1 cellular context compared by ENCODE assay signal in the genomic region with DNA sequence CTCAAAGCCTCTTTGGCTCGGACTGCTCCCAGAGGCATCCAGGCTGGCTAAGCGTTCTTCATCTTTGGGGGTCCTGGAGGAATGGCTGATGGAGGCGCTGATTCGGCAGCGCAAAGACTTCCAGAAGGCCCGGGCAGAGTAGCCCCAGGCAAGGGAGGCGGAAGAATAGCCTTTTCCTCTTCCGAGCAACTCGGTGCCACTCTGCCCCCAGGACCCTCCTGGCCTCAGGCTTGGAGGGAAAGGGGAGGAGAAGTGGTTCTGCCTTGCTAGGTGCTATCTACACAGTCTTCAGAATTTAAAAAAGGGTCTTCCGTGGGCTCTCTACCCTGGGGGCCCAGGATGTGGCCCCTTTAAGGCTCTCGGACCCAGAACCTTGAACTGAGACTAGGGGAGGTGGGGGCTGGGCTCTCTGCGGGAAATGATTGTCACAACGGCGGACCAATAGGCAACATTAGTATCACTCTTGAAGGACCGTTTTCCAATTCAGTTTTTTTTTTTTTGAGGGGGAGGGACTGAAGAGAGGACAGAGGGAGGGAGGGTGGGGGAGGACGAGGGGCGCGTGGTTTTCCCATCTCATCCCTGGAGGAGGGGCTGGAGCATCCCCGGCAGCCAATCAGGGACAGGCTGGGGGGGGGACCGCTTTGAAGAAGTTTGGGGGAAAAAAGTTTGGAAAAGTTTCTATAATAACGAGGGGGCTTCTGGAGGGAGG.
A peak's percentile ranks its signal among the peaks of the same experiment; 100 is the strongest.
TF ChIP-seq lines count a peak whose summit lies in the region.

A gene (plus strand): TSS at position 679 of the 709 bp plus-strand sequence. CDS start 157 bp downstream, outside the sequence.

TF ChIP-seq in HepG2, 621 proteins besides CTCF, POLR2A, EP300 and RAD21 (continued from another document and continues in another):
- TF ChIP-seq, protein P1, sequence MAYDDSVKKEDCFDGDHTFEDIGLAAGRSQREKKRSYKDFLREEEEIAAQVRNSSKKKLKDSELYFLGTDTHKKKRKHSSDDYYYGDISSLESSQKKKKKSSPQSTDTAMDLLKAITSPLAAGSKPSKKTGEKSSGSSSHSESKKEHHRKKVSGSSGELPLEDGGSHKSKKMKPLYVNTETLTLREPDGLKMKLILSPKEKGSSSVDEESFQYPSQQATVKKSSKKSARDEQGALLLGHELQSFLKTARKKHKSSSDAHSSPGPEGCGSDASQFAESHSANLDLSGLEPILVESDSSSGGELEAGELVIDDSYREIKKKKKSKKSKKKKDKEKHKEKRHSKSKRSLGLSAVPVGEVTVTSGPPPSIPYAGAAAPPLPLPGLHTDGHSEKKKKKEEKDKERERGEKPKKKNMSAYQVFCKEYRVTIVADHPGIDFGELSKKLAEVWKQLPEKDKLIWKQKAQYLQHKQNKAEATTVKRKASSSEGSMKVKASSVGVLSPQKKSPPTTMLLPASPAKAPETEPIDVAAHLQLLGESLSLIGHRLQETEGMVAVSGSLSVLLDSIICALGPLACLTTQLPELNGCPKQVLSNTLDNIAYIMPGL (CRISPR knock-in tag; IDR thresholded peaks at IDR 0.05; ENCODE audit: borderline replicate concordance in 1 of 2, low read depth in 1 of 2) = no peak
- no peak for TF ChIP-seq PHF8 (CRISPR knock-in tag; IDR thresholded peaks at IDR 0.05)
- TF ChIP-seq YY1 (IDR thresholded peaks at IDR 0.05; ENCODE audit: insufficient read depth, insufficient replicate concordance, low read depth, low read length) = no peak
- peak; percentile 79 for TF ChIP-seq NFYB (CRISPR knock-in tag; IDR thresholded peaks at IDR 0.05)
- no peak for TF ChIP-seq ZBTB7A (CRISPR knock-in tag; IDR thresholded peaks at IDR 0.05)
- no peak for TF ChIP-seq ZNF841 (CRISPR knock-in tag; IDR thresholded peaks at IDR 0.05; ENCODE audit: borderline replicate concordance)
- TF ChIP-seq HMG20B (CRISPR knock-in tag; conservative IDR thresholded peaks at IDR 0.05) = no peak
- no peak for TF ChIP-seq XRCC5 (optimal IDR thresholded peaks at IDR 0.05; ENCODE audit: low read length)
- TF ChIP-seq, protein P2, sequence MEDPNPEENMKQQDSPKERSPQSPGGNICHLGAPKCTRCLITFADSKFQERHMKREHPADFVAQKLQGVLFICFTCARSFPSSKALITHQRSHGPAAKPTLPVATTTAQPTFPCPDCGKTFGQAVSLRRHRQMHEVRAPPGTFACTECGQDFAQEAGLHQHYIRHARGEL (CRISPR knock-in tag; IDR thresholded peaks at IDR 0.05) = no peak; the same call in 1 of the 2 replicates
- TF ChIP-seq ZNF547 (CRISPR knock-in tag; IDR thresholded peaks at IDR 0.05) = no peak
- TF ChIP-seq, protein P3, sequence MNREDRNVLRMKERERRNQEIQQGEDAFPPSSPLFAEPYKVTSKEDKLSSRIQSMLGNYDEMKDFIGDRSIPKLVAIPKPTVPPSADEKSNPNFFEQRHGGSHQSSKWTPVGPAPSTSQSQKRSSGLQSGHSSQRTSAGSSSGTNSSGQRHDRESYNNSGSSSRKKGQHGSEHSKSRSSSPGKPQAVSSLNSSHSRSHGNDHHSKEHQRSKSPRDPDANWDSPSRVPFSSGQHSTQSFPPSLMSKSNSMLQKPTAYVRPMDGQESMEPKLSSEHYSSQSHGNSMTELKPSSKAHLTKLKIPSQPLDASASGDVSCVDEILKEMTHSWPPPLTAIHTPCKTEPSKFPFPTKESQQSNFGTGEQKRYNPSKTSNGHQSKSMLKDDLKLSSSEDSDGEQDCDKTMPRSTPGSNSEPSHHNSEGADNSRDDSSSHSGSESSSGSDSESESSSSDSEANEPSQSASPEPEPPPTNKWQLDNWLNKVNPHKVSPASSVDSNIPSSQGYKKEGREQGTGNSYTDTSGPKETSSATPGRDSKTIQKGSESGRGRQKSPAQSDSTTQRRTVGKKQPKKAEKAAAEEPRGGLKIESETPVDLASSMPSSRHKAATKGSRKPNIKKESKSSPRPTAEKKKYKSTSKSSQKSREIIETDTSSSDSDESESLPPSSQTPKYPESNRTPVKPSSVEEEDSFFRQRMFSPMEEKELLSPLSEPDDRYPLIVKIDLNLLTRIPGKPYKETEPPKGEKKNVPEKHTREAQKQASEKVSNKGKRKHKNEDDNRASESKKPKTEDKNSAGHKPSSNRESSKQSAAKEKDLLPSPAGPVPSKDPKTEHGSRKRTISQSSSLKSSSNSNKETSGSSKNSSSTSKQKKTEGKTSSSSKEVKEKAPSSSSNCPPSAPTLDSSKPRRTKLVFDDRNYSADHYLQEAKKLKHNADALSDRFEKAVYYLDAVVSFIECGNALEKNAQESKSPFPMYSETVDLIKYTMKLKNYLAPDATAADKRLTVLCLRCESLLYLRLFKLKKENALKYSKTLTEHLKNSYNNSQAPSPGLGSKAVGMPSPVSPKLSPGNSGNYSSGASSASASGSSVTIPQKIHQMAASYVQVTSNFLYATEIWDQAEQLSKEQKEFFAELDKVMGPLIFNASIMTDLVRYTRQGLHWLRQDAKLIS (CRISPR knock-in tag; IDR thresholded peaks at IDR 0.05) = no peak
- TF ChIP-seq GFI1 (CRISPR knock-in tag; IDR thresholded peaks at IDR 0.05; ENCODE audit: borderline replicate concordance) = no peak
- TF ChIP-seq CBX1 (IDR thresholded peaks at IDR 0.05; ENCODE audit: low read depth) = no peak
- peak; percentile 27 for TF ChIP-seq MTF2 (CRISPR knock-in tag; IDR thresholded peaks at IDR 0.05; ENCODE audit: borderline replicate concordance)
- TF ChIP-seq, protein P4, sequence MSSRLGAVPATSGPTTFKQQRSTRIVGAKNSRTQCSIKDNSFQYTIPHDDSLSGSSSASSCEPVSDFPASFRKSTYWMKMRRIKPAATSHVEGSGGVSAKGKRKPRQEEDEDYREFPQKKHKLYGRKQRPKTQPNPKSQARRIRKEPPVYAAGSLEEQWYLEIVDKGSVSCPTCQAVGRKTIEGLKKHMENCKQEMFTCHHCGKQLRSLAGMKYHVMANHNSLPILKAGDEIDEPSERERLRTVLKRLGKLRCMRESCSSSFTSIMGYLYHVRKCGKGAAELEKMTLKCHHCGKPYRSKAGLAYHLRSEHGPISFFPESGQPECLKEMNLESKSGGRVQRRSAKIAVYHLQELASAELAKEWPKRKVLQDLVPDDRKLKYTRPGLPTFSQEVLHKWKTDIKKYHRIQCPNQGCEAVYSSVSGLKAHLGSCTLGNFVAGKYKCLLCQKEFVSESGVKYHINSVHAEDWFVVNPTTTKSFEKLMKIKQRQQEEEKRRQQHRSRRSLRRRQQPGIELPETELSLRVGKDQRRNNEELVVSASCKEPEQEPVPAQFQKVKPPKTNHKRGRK (CRISPR knock-in tag; IDR thresholded peaks at IDR 0.05) = no peak
- TF ChIP-seq ZIK1 (CRISPR knock-in tag; IDR thresholded peaks at IDR 0.05; ENCODE audit: borderline replicate concordance, low read depth) = no peak
- TF ChIP-seq NCOA1 (CRISPR knock-in tag; IDR thresholded peaks at IDR 0.05) = 0 out of 2 replicates have a peak, but pooled peaks have one; percentile 22
- TF ChIP-seq, protein P5, sequence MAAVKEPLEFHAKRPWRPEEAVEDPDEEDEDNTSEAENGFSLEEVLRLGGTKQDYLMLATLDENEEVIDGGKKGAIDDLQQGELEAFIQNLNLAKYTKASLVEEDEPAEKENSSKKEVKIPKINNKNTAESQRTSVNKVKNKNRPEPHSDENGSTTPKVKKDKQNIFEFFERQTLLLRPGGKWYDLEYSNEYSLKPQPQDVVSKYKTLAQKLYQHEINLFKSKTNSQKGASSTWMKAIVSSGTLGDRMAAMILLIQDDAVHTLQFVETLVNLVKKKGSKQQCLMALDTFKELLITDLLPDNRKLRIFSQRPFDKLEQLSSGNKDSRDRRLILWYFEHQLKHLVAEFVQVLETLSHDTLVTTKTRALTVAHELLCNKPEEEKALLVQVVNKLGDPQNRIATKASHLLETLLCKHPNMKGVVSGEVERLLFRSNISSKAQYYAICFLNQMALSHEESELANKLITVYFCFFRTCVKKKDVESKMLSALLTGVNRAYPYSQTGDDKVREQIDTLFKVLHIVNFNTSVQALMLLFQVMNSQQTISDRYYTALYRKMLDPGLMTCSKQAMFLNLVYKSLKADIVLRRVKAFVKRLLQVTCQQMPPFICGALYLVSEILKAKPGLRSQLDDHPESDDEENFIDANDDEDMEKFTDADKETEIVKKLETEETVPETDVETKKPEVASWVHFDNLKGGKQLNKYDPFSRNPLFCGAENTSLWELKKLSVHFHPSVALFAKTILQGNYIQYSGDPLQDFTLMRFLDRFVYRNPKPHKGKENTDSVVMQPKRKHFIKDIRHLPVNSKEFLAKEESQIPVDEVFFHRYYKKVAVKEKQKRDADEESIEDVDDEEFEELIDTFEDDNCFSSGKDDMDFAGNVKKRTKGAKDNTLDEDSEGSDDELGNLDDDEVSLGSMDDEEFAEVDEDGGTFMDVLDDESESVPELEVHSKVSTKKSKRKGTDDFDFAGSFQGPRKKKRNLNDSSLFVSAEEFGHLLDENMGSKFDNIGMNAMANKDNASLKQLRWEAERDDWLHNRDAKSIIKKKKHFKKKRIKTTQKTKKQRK (IDR thresholded peaks at IDR 0.05; ENCODE audit: low read length) = no peak
- TF ChIP-seq, protein P6, sequence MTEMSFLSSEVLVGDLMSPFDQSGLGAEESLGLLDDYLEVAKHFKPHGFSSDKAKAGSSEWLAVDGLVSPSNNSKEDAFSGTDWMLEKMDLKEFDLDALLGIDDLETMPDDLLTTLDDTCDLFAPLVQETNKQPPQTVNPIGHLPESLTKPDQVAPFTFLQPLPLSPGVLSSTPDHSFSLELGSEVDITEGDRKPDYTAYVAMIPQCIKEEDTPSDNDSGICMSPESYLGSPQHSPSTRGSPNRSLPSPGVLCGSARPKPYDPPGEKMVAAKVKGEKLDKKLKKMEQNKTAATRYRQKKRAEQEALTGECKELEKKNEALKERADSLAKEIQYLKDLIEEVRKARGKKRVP (CRISPR knock-in tag; IDR thresholded peaks at IDR 0.05) = no peak
- TF ChIP-seq ATAD3A (CRISPR knock-in tag; IDR thresholded peaks at IDR 0.05) = no peak
- TF ChIP-seq SAP130 (CRISPR knock-in tag; IDR thresholded peaks at IDR 0.05; ENCODE audit: low read depth) = no peak
- TF ChIP-seq ZNF296 (CRISPR knock-in tag; conservative IDR thresholded peaks at IDR 0.05) = no peak
- TF ChIP-seq NAIF1 (CRISPR knock-in tag; IDR thresholded peaks at IDR 0.05; ENCODE audit: borderline replicate concordance) = no peak
- no peak for TF ChIP-seq ZNF572 (CRISPR knock-in tag; IDR thresholded peaks at IDR 0.05)
- TF ChIP-seq ZNF652 (CRISPR knock-in tag; IDR thresholded peaks at IDR 0.05; ENCODE audit: borderline replicate concordance, low read depth) = no peak
- no peak for TF ChIP-seq ZNF567 (CRISPR knock-in tag; IDR thresholded peaks at IDR 0.05; ENCODE audit: borderline replicate concordance)
- TF ChIP-seq MLLT10 (CRISPR knock-in tag; IDR thresholded peaks at IDR 0.05) = no peak
- no peak for TF ChIP-seq ZNF264 (CRISPR knock-in tag; IDR thresholded peaks at IDR 0.05)
- TF ChIP-seq ZNF136 (CRISPR knock-in tag; IDR thresholded peaks at IDR 0.05; ENCODE audit: low read depth) = no peak
- peak; percentile 74 for TF ChIP-seq SP2 (CRISPR knock-in tag; IDR thresholded peaks at IDR 0.05)
- TF ChIP-seq, protein P7, sequence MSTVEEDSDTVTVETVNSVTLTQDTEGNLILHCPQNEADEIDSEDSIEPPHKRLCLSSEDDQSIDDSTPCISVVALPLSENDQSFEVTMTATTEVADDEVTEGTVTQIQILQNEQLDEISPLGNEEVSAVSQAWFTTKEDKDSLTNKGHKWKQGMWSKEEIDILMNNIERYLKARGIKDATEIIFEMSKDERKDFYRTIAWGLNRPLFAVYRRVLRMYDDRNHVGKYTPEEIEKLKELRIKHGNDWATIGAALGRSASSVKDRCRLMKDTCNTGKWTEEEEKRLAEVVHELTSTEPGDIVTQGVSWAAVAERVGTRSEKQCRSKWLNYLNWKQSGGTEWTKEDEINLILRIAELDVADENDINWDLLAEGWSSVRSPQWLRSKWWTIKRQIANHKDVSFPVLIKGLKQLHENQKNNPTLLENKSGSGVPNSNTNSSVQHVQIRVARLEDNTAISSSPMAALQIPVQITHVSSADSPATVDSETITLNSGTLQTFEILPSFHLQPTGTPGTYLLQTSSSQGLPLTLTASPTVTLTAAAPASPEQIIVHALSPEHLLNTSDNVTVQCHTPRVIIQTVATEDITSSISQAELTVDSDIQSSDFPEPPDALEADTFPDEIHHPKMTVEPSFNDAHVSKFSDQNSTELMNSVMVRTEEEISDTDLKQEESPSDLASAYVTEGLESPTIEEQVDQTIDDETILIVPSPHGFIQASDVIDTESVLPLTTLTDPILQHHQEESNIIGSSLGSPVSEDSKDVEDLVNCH (CRISPR knock-in tag; IDR thresholded peaks at IDR 0.05) = no peak
- no peak for TF ChIP-seq THAP11 (CRISPR knock-in tag; IDR thresholded peaks at IDR 0.05)
- TF ChIP-seq ZFP82 (CRISPR knock-in tag; IDR thresholded peaks at IDR 0.05; ENCODE audit: borderline replicate concordance) = no peak
- no peak for TF ChIP-seq ZNF598 (CRISPR knock-in tag; IDR thresholded peaks at IDR 0.05; ENCODE audit: borderline replicate concordance)
- no peak for TF ChIP-seq MIER3 (CRISPR knock-in tag; IDR thresholded peaks at IDR 0.05; ENCODE audit: borderline replicate concordance)
- no peak for TF ChIP-seq SOX5 (CRISPR knock-in tag; IDR thresholded peaks at IDR 0.05; ENCODE audit: borderline replicate concordance)
- TF ChIP-seq, protein P8, sequence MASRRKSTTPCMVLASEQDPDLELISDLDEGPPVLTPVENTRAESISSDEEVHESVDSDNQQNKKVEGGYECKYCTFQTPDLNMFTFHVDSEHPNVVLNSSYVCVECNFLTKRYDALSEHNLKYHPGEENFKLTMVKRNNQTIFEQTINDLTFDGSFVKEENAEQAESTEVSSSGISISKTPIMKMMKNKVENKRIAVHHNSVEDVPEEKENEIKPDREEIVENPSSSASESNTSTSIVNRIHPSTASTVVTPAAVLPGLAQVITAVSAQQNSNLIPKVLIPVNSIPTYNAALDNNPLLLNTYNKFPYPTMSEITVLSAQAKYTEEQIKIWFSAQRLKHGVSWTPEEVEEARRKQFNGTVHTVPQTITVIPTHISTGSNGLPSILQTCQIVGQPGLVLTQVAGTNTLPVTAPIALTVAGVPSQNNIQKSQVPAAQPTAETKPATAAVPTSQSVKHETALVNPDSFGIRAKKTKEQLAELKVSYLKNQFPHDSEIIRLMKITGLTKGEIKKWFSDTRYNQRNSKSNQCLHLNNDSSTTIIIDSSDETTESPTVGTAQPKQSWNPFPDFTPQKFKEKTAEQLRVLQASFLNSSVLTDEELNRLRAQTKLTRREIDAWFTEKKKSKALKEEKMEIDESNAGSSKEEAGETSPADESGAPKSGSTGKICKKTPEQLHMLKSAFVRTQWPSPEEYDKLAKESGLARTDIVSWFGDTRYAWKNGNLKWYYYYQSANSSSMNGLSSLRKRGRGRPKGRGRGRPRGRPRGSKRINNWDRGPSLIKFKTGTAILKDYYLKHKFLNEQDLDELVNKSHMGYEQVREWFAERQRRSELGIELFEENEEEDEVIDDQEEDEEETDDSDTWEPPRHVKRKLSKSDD (CRISPR knock-in tag; IDR thresholded peaks at IDR 0.05; ENCODE audit: low read depth) = no peak
- no peak for TF ChIP-seq ZNF138 (CRISPR knock-in tag; IDR thresholded peaks at IDR 0.05; ENCODE audit: low read depth)
- TF ChIP-seq KMT2B (CRISPR knock-in tag; IDR thresholded peaks at IDR 0.05) = no peak
- TF ChIP-seq KLF9 (CRISPR knock-in tag; IDR thresholded peaks at IDR 0.05; ENCODE audit: low read depth) = no peak
- TF ChIP-seq ZNF543 (CRISPR knock-in tag; IDR thresholded peaks at IDR 0.05) = no peak
